Comparison of ENCODE assay signal across 8 cellular contexts in the genomic region with DNA sequence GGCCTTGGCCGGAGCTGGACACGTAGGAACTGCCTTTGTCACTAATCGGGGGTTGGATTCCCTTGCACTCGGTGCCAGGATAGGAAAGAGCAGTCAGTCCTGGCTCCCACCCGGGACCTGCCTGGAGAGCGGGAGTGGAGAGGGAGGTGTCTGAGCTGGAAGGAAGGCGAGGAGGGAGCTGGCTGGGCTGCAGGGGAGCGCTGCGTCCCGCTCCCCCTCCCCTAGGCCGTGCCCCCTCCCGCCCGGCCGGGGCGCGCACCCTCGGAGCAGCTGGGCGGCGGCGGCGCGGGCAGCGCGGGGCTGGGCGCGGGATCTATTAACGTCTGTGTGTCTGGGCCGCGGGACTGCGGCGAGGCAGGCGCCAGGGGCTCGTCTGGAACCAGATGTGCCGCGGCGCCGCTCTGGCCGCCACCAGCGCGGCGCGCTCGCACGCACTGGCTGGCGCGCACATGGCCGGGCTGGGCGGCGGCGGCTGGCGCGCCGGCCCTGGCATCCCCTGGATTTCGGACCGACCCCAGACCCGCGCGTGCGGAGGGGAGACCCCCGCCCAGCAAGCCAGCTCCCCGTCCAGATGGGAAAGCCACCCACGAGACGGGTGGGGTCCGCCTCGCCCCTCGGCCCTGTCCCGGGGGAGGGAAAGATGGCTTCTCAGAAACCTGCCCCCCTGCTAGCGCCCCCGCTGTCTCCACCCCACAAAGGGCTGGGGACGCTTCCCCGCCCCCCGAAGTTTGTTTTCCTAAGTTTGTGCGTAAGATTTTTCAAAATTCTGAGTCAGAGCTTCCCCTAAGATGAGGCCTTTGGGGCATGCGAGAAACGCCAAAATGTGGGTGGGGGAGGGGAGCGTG. TPM values are rescaled to one million over a fixed set of nuclear protein-coding genes. Genes with fewer than 3 reads are reported as not detected.
DNase-seq lines count a peak whose midpoint lies in the region; ATAC-seq lines count a peak whose summit lies in the region.

No MANE protein-coding gene starts in this region.

- DNase-seq in activated effector memory CD4-positive, alpha-beta T cell treated with anti-CD3 and anti-CD28 coated beads, Interleukin-2, amount 50 U/mL, for 16 hours = peak; percentile 68
- no peak for DNase-seq in activated effector memory CD4-positive, alpha-beta T cell treated with Interleukin-2 at 50 U/mL for 16 hours
- peak; percentile 66 to 72 for DNase-seq in activated T-cell treated with anti-CD3 and anti-CD28 coated beads, Interleukin-2, amount 50 U/mL, for 48 hours
- DNase-seq in glomerular visceral epithelial cell (ENCODE audit: extremely low spot score) = peak; percentile 26
- peak; percentile 80 for DNase-seq in sciatic nerve (ENCODE audit: low spot score)
- DNase-seq in GOT3 (lab: John Stamatoyannopoulos, UW) = no peak

- ATAC-seq in sciatic nerve (peak; percentile 67), HG02678 (IDR thresholded peaks at IDR 0.05; ENCODE audit: unreplicated experiment) (no peak), GM21529 (IDR thresholded peaks at IDR 0.05; ENCODE audit: unreplicated experiment) (no peak)

- intact Hi-C loops in sciatic nerve (cut with DNase I) = no loop called here

RNA-seq across cellular contexts. Expression of a gene that starts 31.9 kb away (rescaled TPM):
- 13.2 TPM for total RNA-seq in sciatic nerve

RNA-seq across cellular contexts. Expression of a gene that starts 55.4 kb away (rescaled TPM):
- total RNA-seq in sciatic nerve = 18.6 TPM

RNA-seq across cellular contexts. Expression of a gene that starts 55.5 kb away (rescaled TPM):
- total RNA-seq in sciatic nerve = 23.3 TPM

Comparison
In these comparisons a context has a peak if more than half of its experiments do, and no peak if none do; other contexts are left out.
1. DNase-seq: peak in activated effector memory CD4-positive, alpha-beta T cell treated with anti-CD3 and anti-CD28 coated beads, Interleukin-2, amount 50 U/mL, for 16 hours (single experiment), activated T-cell treated with anti-CD3 and anti-CD28 coated beads, Interleukin-2, amount 50 U/mL, for 48 hours (2 of 2), glomerular visceral epithelial cell (single experiment) and sciatic nerve (single experiment); none in activated effector memory CD4-positive, alpha-beta T cell treated with Interleukin-2 at 50 U/mL for 16 hours (single experiment) and GOT3 (single experiment).